ENCODE assay signal across 1 cellular context in genomic region chr10:97497572-97498075, GRCh38.
TF ChIP-seq lines count a peak whose summit lies in the region.

No MANE protein-coding gene starts in this region.

TF ChIP-seq in GM12878, 131 proteins besides CTCF, POLR2A, EP300 and RAD21 (continues in another document):
- TF ChIP-seq MLLT1 (IDR thresholded peaks at IDR 0.05) (no peak; the same call in 1 of the 2 replicates), RBBP5 (conservative IDR thresholded peaks at IDR 0.05) (no peak), SIN3A (IDR thresholded peaks at IDR 0.05; ENCODE audit: low read depth, low read length) (no peak; the same call in 1 of the 2 replicates), POU2F2 (IDR thresholded peaks at IDR 0.05; ENCODE audit: borderline replicate concordance, low read depth, low read length) (no peak), NR2C2 (IDR thresholded peaks at IDR 0.05; ENCODE audit: borderline replicate concordance, control insufficient read depth, insufficient read length, low read depth) (no peak), HDAC6 (IDR thresholded peaks at IDR 0.05; ENCODE audit: unreplicated experiment) (no peak), CREB1 (IDR thresholded peaks at IDR 0.05; ENCODE audit: low read depth) (peak; percentile 70; the same call in 1 of the 2 replicates), CHD2 (IDR thresholded peaks at IDR 0.05; ENCODE audit: borderline replicate concordance, low read depth, low read length) (no peak), NR2C1 (IDR thresholded peaks at IDR 0.05) (no peak), ESRRA (IDR thresholded peaks at IDR 0.05; ENCODE audit: low read length) (no peak), ZBTB33 (IDR thresholded peaks at IDR 0.05) (no peak), MEF2B (IDR thresholded peaks at IDR 0.05; ENCODE audit: partially characterized antibody, poor library complexity, severe bottlenecking) (no peak), ZNF592 (IDR thresholded peaks at IDR 0.05) (no peak), BCLAF1 (IDR thresholded peaks at IDR 0.05) (no peak), TCF7 (IDR thresholded peaks at IDR 0.05; ENCODE audit: borderline replicate concordance) (no peak), POLR2AphosphoS2 (IDR thresholded peaks at IDR 0.05; ENCODE audit: low read depth, low read length) (peak; percentile 68; the same call in 1 of the 2 replicates), TCF3 (IDR thresholded peaks at IDR 0.05; ENCODE audit: borderline replicate concordance, insufficient read depth, low read depth, low read length) (0 out of 2 replicates have a peak, but pooled peaks have one; percentile 44), ZBTB40 (IDR thresholded peaks at IDR 0.05; ENCODE audit: borderline replicate concordance) (no peak), ZSCAN29 (IDR thresholded peaks at IDR 0.05) (no peak), ZZZ3 (IDR thresholded peaks at IDR 0.05; ENCODE audit: control insufficient read depth, insufficient read length, low read depth) (no peak), PAX5 (IDR thresholded peaks at IDR 0.05; ENCODE audit: borderline replicate concordance, low read depth, low read length) (no peak), IKZF1 (conservative IDR thresholded peaks at IDR 0.05) (peak; percentile 48; the same call in 1 of the 2 replicates), BRCA1 (IDR thresholded peaks at IDR 0.05; ENCODE audit: low read depth, low read length) (no peak), ZNF384 (IDR thresholded peaks at IDR 0.05; ENCODE audit: borderline replicate concordance, low read depth, low read length) (no peak), TARDBP (IDR thresholded peaks at IDR 0.05; ENCODE audit: borderline replicate concordance) (no peak), BCL11A (IDR thresholded peaks at IDR 0.05; ENCODE audit: low read depth, low read length) (no peak), SMC3 (IDR thresholded peaks at IDR 0.05; ENCODE audit: borderline replicate concordance, low read length) (no peak), CBX5 (IDR thresholded peaks at IDR 0.05; ENCODE audit: low read depth) (no peak), PAX8 (IDR thresholded peaks at IDR 0.05) (no peak), CHD1 (IDR thresholded peaks at IDR 0.05; ENCODE audit: low read depth, low read length) (no peak; the same call in 1 of the 2 replicates), CEBPB (IDR thresholded peaks at IDR 0.05; ENCODE audit: borderline replicate concordance in 1 of 2, low read depth in 2 of 2, low read length in 2 of 2) (no peak), ELK1 (IDR thresholded peaks at IDR 0.05; ENCODE audit: low read depth, low read length) (no peak), MYC (IDR thresholded peaks at IDR 0.05; ENCODE audit: insufficient read depth, insufficient read length, insufficient replicate concordance, low read length, severe bottlenecking) (peak; percentile 65), SUPT20H (IDR thresholded peaks at IDR 0.05; ENCODE audit: borderline replicate concordance, control insufficient read depth, low read depth, low read length) (no peak), RB1 (IDR thresholded peaks at IDR 0.05; ENCODE audit: borderline replicate concordance) (no peak), EZH2 (IDR thresholded peaks at IDR 0.05; ENCODE audit: borderline replicate concordance, control insufficient read depth, low read depth, low read length) (no peak), NRF1 (conservative IDR thresholded peaks at IDR 0.05; ENCODE audit: low read depth, low read length) (no peak), EGR1 (IDR thresholded peaks at IDR 0.05; ENCODE audit: borderline replicate concordance in 1 of 2, low read depth in 2 of 2, low read length in 2 of 2) (no peak), BMI1 (IDR thresholded peaks at IDR 0.05; ENCODE audit: borderline replicate concordance) (no peak), RUNX3 (IDR thresholded peaks at IDR 0.05; ENCODE audit: low read length) (no peak), MYB (IDR thresholded peaks at IDR 0.05; ENCODE audit: borderline replicate concordance, low read depth, low read length) (no peak), ZNF24 (IDR thresholded peaks at IDR 0.05) (no peak), RCOR1 (conservative IDR thresholded peaks at IDR 0.05; ENCODE audit: low read depth, low read length) (no peak), DPF2 (IDR thresholded peaks at IDR 0.05) (no peak), GATAD2B (conservative IDR thresholded peaks at IDR 0.05; ENCODE audit: low read depth) (no peak; the same call in 1 of the 2 replicates), NFYA (IDR thresholded peaks at IDR 0.05; ENCODE audit: borderline replicate concordance, low read depth, low read length) (no peak), BHLHE40 (IDR thresholded peaks at IDR 0.05; ENCODE audit: borderline replicate concordance in 1 of 2, low read depth in 2 of 2, low read length in 1 of 2) (peak in 1 of 2 experiments; percentile 26; a peak in 1 of 4 replicates), GABPA (IDR thresholded peaks at IDR 0.05; ENCODE audit: low read depth) (no peak), IRF4 (IDR thresholded peaks at IDR 0.05; ENCODE audit: low read depth, low read length) (0 out of 2 replicates have a peak, but pooled peaks have one; percentile 19), CBX3 (IDR thresholded peaks at IDR 0.05; ENCODE audit: borderline replicate concordance, low read depth) (no peak), USF2 (IDR thresholded peaks at IDR 0.05; ENCODE audit: borderline replicate concordance, low read depth, low read length) (no peak), TCF12 (IDR thresholded peaks at IDR 0.05; ENCODE audit: low read depth, low read length) (peak; percentile 38; the same call in 1 of the 2 replicates), ZNF207 (IDR thresholded peaks at IDR 0.05; ENCODE audit: borderline replicate concordance) (no peak), TBL1XR1 (IDR thresholded peaks at IDR 0.05; ENCODE audit: low read depth, low read length) (no peak)
